ENCODE assay signal across 21 cellular contexts in genomic region chr9:136623849-136624183, GRCh38. TPM values are rescaled to one million over a fixed set of nuclear protein-coding genes. Genes with fewer than 3 reads are reported as not detected.
DNase-seq lines count a peak whose midpoint lies in the region; ATAC-seq, FAIRE-seq and TF ChIP-seq lines count a peak whose summit lies in the region.
"Had no signal": no experiment of that assay in that cellular context is flagged by ENCODE, and none has a peak within 500 bp of the region (broad histone marks: within the 10 kb centered on the region; RNA-seq: fewer than 3 reads in every experiment).

No MANE protein-coding gene starts in this region.

- H3K27ac ChIP-seq in HCT116 (ENCODE audit: low read depth, low read length) = peak overlapping the region; percentile 35; the same call in 1 of the 2 replicates
- peak overlapping the region; percentile 99 for H3K27ac ChIP-seq in keratinocyte (ENCODE audit: control insufficient read depth, insufficient read depth, low read length)
- H3K27ac ChIP-seq: adrenal gland, gastroesophageal sphincter had no signal

- no peak overlapping the region for H3K4me3 ChIP-seq in HCT116 (replicated peaks in 1 of 2; ENCODE audit: low read depth in 1 of 2, low read length in 2 of 2)
- H3K4me3 ChIP-seq in keratinocyte (ENCODE audit: control insufficient read depth in 2 of 3, extremely low read depth in 1 of 3, insufficient read depth in 2 of 3, low read depth in 1 of 3, low read length in 3 of 3) = peak overlapping the region in 2 of 3 experiments; percentile 14 to 38
- H3K4me3 ChIP-seq: adrenal gland, gastroesophageal sphincter had no signal

- H3K4me3 Mint-ChIP-seq in CD14-positive monocyte = no peak overlapping the region
- no peak overlapping the region for H3K4me3 Mint-ChIP-seq in T-helper 2 cell treated with Interferon-gamma antibody and Interleukin-4, amounts not matched to agents 5 μg/mL and 100 μg/mL, for 36 hours
- H3K4me3 Mint-ChIP-seq: activated CD8-positive, alpha-beta T cell treated with anti-CD3 and anti-CD28 coated beads, Interleukin-2, amount 10 ng/mL, durations not matched to agents 7 days and 5 days had no signal

- H3K4me1 ChIP-seq in HCT116 (ENCODE audit: control insufficient read depth in 1 of 2, insufficient read depth in 2 of 2, low read length in 2 of 2) (peaks cover 0 to 4% of the 10 kb centered on the region in 2 experiments; a peak in 2 of 4 replicates), keratinocyte (ENCODE audit: control insufficient read depth, extremely low read depth, insufficient read depth, low read length) (peaks cover 59% of the 10 kb centered on the region)

- ATAC-seq in HCT116 = no peak
- no peak for ATAC-seq in GM21423 (IDR thresholded peaks at IDR 0.05; ENCODE audit: unreplicated experiment)
- ATAC-seq: activated CD8-positive, alpha-beta T cell treated with anti-CD3 and anti-CD28 coated beads, Interleukin-2, amount 10 ng/mL, durations not matched to agents 7 days and 5 days; gastroesophageal sphincter had no signal

- no peaks in the 10 kb centered on the region for H4K20me1 ChIP-seq in HCT116 (ENCODE audit: insufficient read depth)
- H4K20me1 ChIP-seq in keratinocyte (ENCODE audit: control insufficient read depth, extremely low read depth, insufficient read depth, low read length) = no peaks in the 10 kb centered on the region

- TF ChIP-seq CTCF in CD14-positive monocyte (IDR thresholded peaks at IDR 0.05) = no peak
- TF ChIP-seq CTCF in HCT116 (IDR thresholded peaks at IDR 0.05 in 2 of 3, conservative IDR thresholded peaks at IDR 0.05 in 1 of 3; ENCODE audit: borderline replicate concordance in 1 of 3, insufficient read depth in 1 of 3, low read depth in 2 of 3, low read length in 2 of 3) = no peak
- no peak for TF ChIP-seq CTCF in keratinocyte (optimal IDR thresholded peaks at IDR 0.05 in 1 of 3, IDR thresholded peaks at IDR 0.05 in 1 of 3, conservative IDR thresholded peaks at IDR 0.05 in 1 of 3; ENCODE audit: extremely low read depth in 1 of 3, insufficient read depth in 2 of 3, low read length in 3 of 3)

- CTCF ChIA-PET in HCT116 (lab: Charles Lee) = interaction anchor here (7.4 kb wide), 1 partner anchor 137 kb away, joined by 108 read pairs; no protein-coding TSS in a partner anchor

- RAD21 ChIA-PET in HCT116 (lab: Charles Lee; ENCODE audit: low non-redundant PET in 1 of 2, low total read pairs in 2 of 2, uncharacterized antibody in 2 of 2, unreplicated experiment in 2 of 2) = interaction anchor here in 1 of 2 experiments (2.0 kb wide), 1 partner anchor 134 kb away, joined by 4 read pairs; no protein-coding TSS in a partner anchor

- intact Hi-C loops in CD14-positive monocyte (cut with micrococcal nuclease) (no loop called here), HCT116 (cut with micrococcal nuclease) (no loop called here)

- H3K9ac ChIP-seq in HCT116 (ENCODE audit: low read length) (no peak overlapping the region), keratinocyte (ENCODE audit: control insufficient read depth, extremely low read depth, insufficient read depth, low read length) (peak overlapping the region; percentile 94)

- H3K79me2 ChIP-seq in HCT116 (ENCODE audit: insufficient read depth, low read length) = no peaks in the 10 kb centered on the region
- H3K79me2 ChIP-seq in keratinocyte (ENCODE audit: control insufficient read depth, insufficient read depth, low read length) = no peaks in the 10 kb centered on the region

- H3K9me3 ChIP-seq in HCT116 (ENCODE audit: control insufficient read depth in 1 of 2, insufficient read depth in 1 of 2, low read depth in 1 of 2, low read length in 2 of 2) = no peaks in the 10 kb centered on the region
- no peaks in the 10 kb centered on the region for H3K9me3 ChIP-seq in keratinocyte (ENCODE audit: control insufficient read depth, low read depth, low read length)
- H3K9me3 ChIP-seq: adrenal gland, BE2C, gastroesophageal sphincter had no signal

- peaks cover 4 to 7% of the 10 kb centered on the region in 2 donors for H3K36me3 Mint-ChIP-seq in CD14-positive monocyte
- H3K36me3 Mint-ChIP-seq in T-helper 2 cell treated with Interferon-gamma antibody and Interleukin-4, amounts not matched to agents 5 μg/mL and 100 μg/mL, for 36 hours (ENCODE audit: low read depth) = no peaks in the 10 kb centered on the region

- H3K27me3 ChIP-seq in HCT116 (ENCODE audit: insufficient read depth, low read length) = no peaks in the 10 kb centered on the region
- peaks cover 4% of the 10 kb centered on the region for H3K27me3 ChIP-seq in keratinocyte (ENCODE audit: control insufficient read depth, extremely low read depth, insufficient read depth, low read length)
- H3K27me3 ChIP-seq: adrenal gland, BE2C had no signal

- H2AFZ ChIP-seq in HCT116 (ENCODE audit: low read depth, low read length, poor library complexity, severe bottlenecking) (no peak overlapping the region), keratinocyte (ENCODE audit: control insufficient read depth, low read length) (peak overlapping the region; percentile 32)

- no TSS peak for BruUV-seq in HCT116 (replicated peaks; lab: Mats Ljungman, UMichigan)

- peaks cover 36% of the 10 kb centered on the region for H3K4me1 Mint-ChIP-seq in CD14-positive monocyte
- H3K4me1 Mint-ChIP-seq in T-helper 2 cell treated with Interferon-gamma antibody and Interleukin-4, amounts not matched to agents 5 μg/mL and 100 μg/mL, for 36 hours (ENCODE audit: low read depth) = no peaks in the 10 kb centered on the region

- no peaks in the 10 kb centered on the region for H3K9me2 ChIP-seq in HCT116 (ENCODE audit: insufficient read depth)

- no peak for TF ChIP-seq POLR2A in HCT116 (IDR thresholded peaks at IDR 0.05; ENCODE audit: borderline replicate concordance, extremely low read depth, insufficient read depth, insufficient read length)

- dilution Hi-C loops in keratinocyte (cut with MboI; ENCODE audit: extremely low pct_ligation_motif_present, low sequenced_read_pairs) = no loop called here

- TF ChIP-seq RAD21 in HCT116 (IDR thresholded peaks at IDR 0.05; ENCODE audit: low read depth) = no peak

- DNase-seq in CD14-positive monocyte (ENCODE audit: low spot score) (peak; percentile 38), HCT116 (ENCODE audit: low read depth, low spot score) (no peak), NOMO-1 treated with DMSO at 0.1 percent for 48 hours (lab: John Stamatoyannopoulos, UW; ENCODE audit: unreplicated experiment) (peak; percentile 68), keratinocyte (ENCODE audit: low read depth, low spot score) (peak; percentile 91), nucleus accumbens (lab: John Stamatoyannopoulos, UW) (no peak), H4 (ENCODE audit: low spot score) (no peak)
- no peak for DNase-seq in T-helper 2 cell treated with Interferon-gamma antibody and Interleukin-4, amounts not matched to agents 5 μg/mL and 100 μg/mL, for 36 hours (ENCODE audit: low spot score)
- DNase-seq: activated CD8-positive, alpha-beta T cell treated with anti-CD3 and anti-CD28 coated beads, Interleukin-2, amount 10 ng/mL, durations not matched to agents 7 days and 5 days; adrenal gland; BE2C; cerebellar nuclear complex; Kasumi-1; mesendoderm; NCI-H2081; NK-92 treated with Interleukin-12 subunit alpha and Interleukin-12 subunit beta, amount 100 ng/mL, for 24 hours; stimulated activated naive CD4-positive, alpha-beta T cell treated with Interleukin-2 at 50 U/mL for 16 hours had no signal

- POLR2A ChIA-PET in HCT116 (lab: Charles Lee) = no interaction called here

- FAIRE-seq in keratinocyte (lab: Jason Lieb, UNC) = peak; percentile 79
- FAIRE-seq: endometrium, small intestine, TTC549 had no signal

- H3K36me3 ChIP-seq in HCT116 (ENCODE audit: control insufficient read depth in 1 of 2, insufficient read depth in 2 of 2, low read length in 2 of 2) (no peaks in the 10 kb centered on the region), keratinocyte (ENCODE audit: control insufficient read depth in 2 of 2, extremely low read depth in 1 of 2, insufficient read depth in 2 of 2, low read length in 2 of 2) (no peaks in the 10 kb centered on the region)
- H3K36me3 ChIP-seq: adrenal gland, BE2C, gastroesophageal sphincter had no signal

- H3K27me3 Mint-ChIP-seq in CD14-positive monocyte (ENCODE audit: low read depth in 3 of 3) = peaks cover 18 to 33% (median 20%) of the 10 kb centered on the region in 3 donors
- peaks cover 3% of the 10 kb centered on the region for H3K27me3 Mint-ChIP-seq in T-helper 2 cell treated with Interferon-gamma antibody and Interleukin-4, amounts not matched to agents 5 μg/mL and 100 μg/mL, for 36 hours (ENCODE audit: low read depth)

- H3K4me2 ChIP-seq in HCT116 (ENCODE audit: low read length) = no peak overlapping the region
- peak overlapping the region; percentile 84 for H3K4me2 ChIP-seq in keratinocyte (ENCODE audit: control insufficient read depth, extremely low read depth, insufficient read depth, low read depth, low read length)

- peaks cover 0 to 5% (median 0%) of the 10 kb centered on the region in 7 donors for H3K9me3 Mint-ChIP-seq in CD14-positive monocyte
- H3K9me3 Mint-ChIP-seq in T-helper 2 cell treated with Interferon-gamma antibody and Interleukin-4, amounts not matched to agents 5 μg/mL and 100 μg/mL, for 36 hours = no peaks in the 10 kb centered on the region

- H3K27ac Mint-ChIP-seq in CD14-positive monocyte = no peak overlapping the region
- no peak overlapping the region for H3K27ac Mint-ChIP-seq in T-helper 2 cell treated with Interferon-gamma antibody and Interleukin-4, amounts not matched to agents 5 μg/mL and 100 μg/mL, for 36 hours
- H3K27ac Mint-ChIP-seq: activated CD8-positive, alpha-beta T cell treated with anti-CD3 and anti-CD28 coated beads, Interleukin-2, amount 10 ng/mL, durations not matched to agents 7 days and 5 days had no signal

- no peaks in the 10 kb centered on the region for H3K9me1 ChIP-seq in keratinocyte (ENCODE audit: control insufficient read depth, extremely low read depth, insufficient read depth, low read length)

TF ChIP-seq in HCT116, 20 proteins besides CTCF, POLR2A, EP300 and RAD21 (continues in another document):
- TF ChIP-seq ATF3 (IDR thresholded peaks at IDR 0.05) (no peak), JUND (IDR thresholded peaks at IDR 0.05) (no peak), FOSL1 (IDR thresholded peaks at IDR 0.05; ENCODE audit: low read depth) (no peak), SRF (IDR thresholded peaks at IDR 0.05; ENCODE audit: low read depth) (no peak)

RNA-seq across cellular contexts. Expression of gene EGFL7, which starts 38.9 kb away (rescaled TPM):
- polyA plus RNA-seq in CD14-positive monocyte = 1 to 10 TPM; 2.2 to 2.8 TPM
- 82.0 TPM for total RNA-seq in HCT116 (2021; ENCODE audit: unreplicated experiment)
- polyA plus RNA-seq in HCT116 (2012) = 87.5 and 89.7 TPM in 2 replicates
- 4.2 to 10.5 TPM (median 6.2 TPM) in 3 replicates for polyA plus RNA-seq in keratinocyte
- 1.0 TPM for polyA plus RNA-seq in keratinocyte (2011; ENCODE audit: low read depth)
- 3.9 and 15.7 TPM in 2 replicates for polyA plus RNA-seq in keratinocyte (2011; cell fraction: cytosol; rRNA removed)
- 7.2 and 12.3 TPM in 2 replicates for polyA plus RNA-seq in keratinocyte (2011; cell fraction: nucleus; rRNA removed)
- 2.4 and 10.1 TPM in 2 replicates for polyA plus RNA-seq in keratinocyte (2012; ENCODE audit: low replicate concordance)
- polyA minus RNA-seq in keratinocyte = 1.3 to 4.1 TPM (median 2.7 TPM) in 3 replicates
- polyA minus RNA-seq in keratinocyte (2011; cell fraction: cytosol; rRNA and poly(A)+ RNA removed) = 16.3 TPM
- polyA minus RNA-seq in keratinocyte (2011; cell fraction: nucleus; rRNA and poly(A)+ RNA removed) = 4.7 and 7.5 TPM in 2 replicates
- 60.2 and 76.5 TPM in 2 replicates for total RNA-seq in H4 (2014; rRNA removed; shearing (Covaris generic))

Comparison
In these comparisons a context has a peak if more than half of its experiments do, and no peak if none do; other contexts are left out.
1. DNase-seq: peak in CD14-positive monocyte (single experiment), NOMO-1 treated with DMSO at 0.1 percent for 48 hours (single experiment) and keratinocyte (single experiment); none in HCT116 (single experiment), nucleus accumbens (0 of 56), T-helper 2 cell treated with Interferon-gamma antibody and Interleukin-4, amounts not matched to agents 5 μg/mL and 100 μg/mL, for 36 hours (single experiment) and H4 (single experiment).
2. H3K4me3 ChIP-seq: peak in keratinocyte (2 of 3); none in HCT116 (0 of 2).